ENCODE assay signal across 11 cellular contexts in genomic region chr1:234515411-234515810, GRCh38. TPM values are rescaled to one million over a fixed set of nuclear protein-coding genes. Genes with fewer than 3 reads are reported as not detected.
DNase-seq lines count a peak whose midpoint lies in the region; ATAC-seq and TF ChIP-seq lines count a peak whose summit lies in the region.
"Had no signal": no experiment of that assay in that cellular context is flagged by ENCODE, and none has a peak within 500 bp of the region (broad histone marks: within the 10 kb centered on the region; RNA-seq: fewer than 3 reads in every experiment).

No MANE protein-coding gene starts in this region.

- H3K27ac ChIP-seq in hepatocyte: peak overlapping the region; percentile 32

- DNase-seq in HT1080 (ENCODE audit: low read depth): peak; percentile 74
- DNase-seq in adipocyte (ENCODE audit: low read depth): peak; percentile 48
- peak; percentile 44 for DNase-seq in hepatocyte (ENCODE audit: low spot score)
- peak; percentile 22 for DNase-seq in superior temporal gyrus (ENCODE audit: extremely low spot score)
- DNase-seq in NCI-H187 treated with DMSO at 0.1 percent for 48 hours (lab: John Stamatoyannopoulos, UW): no peak
- no peak for DNase-seq in activated effector memory CD4-positive, alpha-beta T cell treated with anti-CD3 and anti-CD28 coated beads, Interleukin-2, amount 50 U/mL, for 16 hours
- DNase-seq: activated T-cell treated with anti-CD3 and anti-CD28 coated beads, Interleukin-2, amount 50 U/mL, for 72 hours; NCI-H1105; posterior cingulate gyrus; stimulated activated naive B cell treated with anti-CD40 and anti-IgM and Interleukin-4, amounts not matched to agents 10 μg/mL and 1 μg/mL and 100 μg/mL, for 72 hours had no signal

- H3K9me3 ChIP-seq in adipocyte (ENCODE audit: control insufficient read depth, low read length) (no peaks in the 10 kb centered on the region), hepatocyte (ENCODE audit: low read depth) (no peaks in the 10 kb centered on the region)

- H4K20me1 ChIP-seq in hepatocyte (ENCODE audit: insufficient read depth, poor library complexity, severe bottlenecking): no peaks in the 10 kb centered on the region

- H3K36me3 ChIP-seq in adipocyte (ENCODE audit: control insufficient read depth, insufficient read depth, low read length, severe bottlenecking) (no peaks in the 10 kb centered on the region), hepatocyte (replicated peaks; ENCODE audit: insufficient read depth, low read depth) (no peaks in the 10 kb centered on the region)

- no peaks in the 10 kb centered on the region for H3K9me2 ChIP-seq in hepatocyte (replicated peaks; ENCODE audit: insufficient read depth)

- H3K79me2 ChIP-seq in hepatocyte: no peaks in the 10 kb centered on the region

- H2AFZ ChIP-seq in hepatocyte: no peak overlapping the region

- no peak for ATAC-seq in GM21786 (IDR thresholded peaks at IDR 0.05; ENCODE audit: unreplicated experiment)
- ATAC-seq: stimulated activated naive B cell treated with anti-CD40 and anti-IgM and Interleukin-4, amounts not matched to agents 10 μg/mL and 1 μg/mL and 100 μg/mL, for 72 hours had no signal

- no peak for TF ChIP-seq CTCF in hepatocyte (IDR thresholded peaks at IDR 0.05; ENCODE audit: poor library complexity)

- H3K4me1 ChIP-seq in adipocyte (ENCODE audit: control insufficient read depth, insufficient read depth, low read length): peaks cover 29% of the 10 kb centered on the region
- H3K4me1 ChIP-seq in hepatocyte (ENCODE audit: insufficient read depth): peaks cover 4% of the 10 kb centered on the region

- H3K4me3 ChIP-seq in adipocyte (ENCODE audit: low read length) (no peak overlapping the region), hepatocyte (no peak overlapping the region)

- no peaks in the 10 kb centered on the region for H3K27me3 ChIP-seq in adipocyte (replicated peaks; ENCODE audit: control insufficient read depth, insufficient read depth, low read length)
- H3K27me3 ChIP-seq in hepatocyte: no peaks in the 10 kb centered on the region

- no peak overlapping the region for H3K4me2 ChIP-seq in hepatocyte

- 78% methylated on average over 2 of the region's 2 CpGs for WGBS in hepatocyte (ENCODE audit: low lambda C conversion rate, missing lambda C conversion rate)

- peak overlapping the region; percentile 17 for H3K9ac ChIP-seq in adipocyte (ENCODE audit: low read length)

RNA-seq across cellular contexts. Expression of gene TARBP1, which starts 36.4 kb away (rescaled TPM):
- 17.0 and 18.8 TPM in 2 replicates for total RNA-seq in HT1080 (2014; rRNA removed; shearing (Covaris generic))
- polyA plus RNA-seq in HT1080 (2015; cell fraction: cytosol; rRNA removed): 9.7 and 12.4 TPM in 2 replicates
- 63.1 and 65.9 TPM in 2 replicates for polyA plus RNA-seq in HT1080 (2015; cell fraction: nucleus; rRNA removed)
- 22.8 and 22.9 TPM in 2 replicates for total RNA-seq in hepatocyte
- polyA plus RNA-seq in hepatocyte: 12.2 and 12.8 TPM in 2 replicates

Comparison
In these comparisons a context has a peak if more than half of its experiments do, and no peak if none do; other contexts are left out.
1. DNase-seq: peak in HT1080 (single experiment), adipocyte (single experiment), hepatocyte (single experiment) and superior temporal gyrus (single experiment); none in NCI-H187 treated with DMSO at 0.1 percent for 48 hours (single experiment) and activated effector memory CD4-positive, alpha-beta T cell treated with anti-CD3 and anti-CD28 coated beads, Interleukin-2, amount 50 U/mL, for 16 hours (single experiment).